ENCODE assay signal across 17 cellular contexts in the genomic region with DNA sequence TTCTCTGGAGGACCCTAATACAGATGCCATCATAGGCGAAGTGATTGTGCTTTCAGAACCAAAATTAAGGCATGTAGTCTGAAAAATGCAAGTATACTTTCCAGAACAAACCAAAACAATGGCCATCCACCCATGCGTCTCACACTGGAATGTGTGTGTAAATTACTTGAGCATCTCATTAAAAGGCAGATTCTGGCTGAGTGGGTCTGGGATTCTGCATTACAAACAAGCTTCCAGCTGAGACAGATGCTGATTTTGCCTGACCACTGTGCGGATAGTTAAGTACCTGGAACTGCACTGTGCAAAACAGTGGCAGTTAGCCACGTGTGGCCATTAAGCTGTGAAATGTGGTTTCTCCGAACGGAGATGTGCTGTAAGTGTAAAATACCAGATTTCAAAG. TPM values are rescaled to one million over a fixed set of nuclear protein-coding genes. Genes with fewer than 3 reads are reported as not detected.
DNase-seq lines count a peak whose midpoint lies in the region; ATAC-seq, FAIRE-seq and TF ChIP-seq lines count a peak whose summit lies in the region.
"Had no signal": no experiment of that assay in that cellular context is flagged by ENCODE, and none has a peak within 500 bp of the region (broad histone marks: within the 10 kb centered on the region; RNA-seq: fewer than 3 reads in every experiment).

No MANE protein-coding gene starts in this region.

- H3K27ac ChIP-seq in HEK293 (ENCODE audit: extremely low read depth, low read depth, low read length) (no peak overlapping the region), kidney (ENCODE audit: low read depth in 2 of 2, low read length in 2 of 2) (no peak overlapping the region)

- ATAC-seq in HG03097 (IDR thresholded peaks at IDR 0.05; ENCODE audit: low FRiP score, unreplicated experiment) (no peak), GM21360 (IDR thresholded peaks at IDR 0.05; ENCODE audit: unreplicated experiment) (no peak), GM18858 (IDR thresholded peaks at IDR 0.05; ENCODE audit: unreplicated experiment) (no peak)
- ATAC-seq: GM12878, HCT116 had no signal

- H3K9ac ChIP-seq in kidney (ENCODE audit: low read length in 2 of 2) = no peak overlapping the region

- no peaks in the 10 kb centered on the region for H3K9me3 ChIP-seq in HEK293 (ENCODE audit: control insufficient read depth, insufficient read depth, low read depth, low read length)
- H3K9me3 ChIP-seq in kidney (ENCODE audit: control insufficient read depth in 1 of 2, low read length in 2 of 2) = no peaks in the 10 kb centered on the region

- POLR2A ChIA-PET in HEK293 (lab: Yijun Ruan, JAX) = no interaction called here

- peak; percentile 37 for DNase-seq in astrocyte of the cerebellum (ENCODE audit: low read depth)
- DNase-seq in left kidney (ENCODE audit: low read depth, low spot score) = peak; percentile 57
- DNase-seq in kidney = no peak
- DNase-seq: C1 segment of cervical spinal cord; Calu3; CD4-positive, alpha-beta T cell; DMS 273 treated with DMSO at 0.1 percent for 48 hours; DMS79; GOT3 had no signal

- H3K4me3 ChIP-seq in HEK293 (ENCODE audit: low read depth, low read length) = no peak overlapping the region
- H3K4me3 ChIP-seq in astrocyte of the cerebellum (ENCODE audit: low read depth, low read length) = no peak overlapping the region
- no peak overlapping the region for H3K4me3 ChIP-seq in kidney (ENCODE audit: low read length in 2 of 2)
- H3K4me3 ChIP-seq: GM12878 had no signal

- CTCF ChIA-PET in HEK293 (lab: Yijun Ruan, JAX) = interaction anchor here (0.7 kb wide), 2 partner anchors 46 to 409 kb away, joined by 3 to 4 read pairs; no protein-coding TSS in a partner anchor

- H3K36me3 ChIP-seq in HEK293 (ENCODE audit: control insufficient read depth in 2 of 2, insufficient read depth in 1 of 2, low read length in 2 of 2) = no peaks in the 10 kb centered on the region
- no peaks in the 10 kb centered on the region for H3K36me3 ChIP-seq in kidney (ENCODE audit: control insufficient read depth in 1 of 2, insufficient read depth in 2 of 2, low read length in 2 of 2)

- in situ Hi-C loops in astrocyte of the cerebellum (cut with HindIII; ENCODE audit: low sequenced_read_pairs) = no loop called here

- no peak for FAIRE-seq in kidney (lab: Jason Lieb, UNC)
- FAIRE-seq: A204.1, GM12878, GM18507 had no signal

- TF ChIP-seq CTCF in HEK293 (tag by site-specific recombination; IDR thresholded peaks at IDR 0.05) (no peak), astrocyte of the cerebellum (IDR thresholded peaks at IDR 0.05; ENCODE audit: low read depth, low read length, missing control alignments) (no peak), kidney (IDR thresholded peaks at IDR 0.05; ENCODE audit: borderline replicate concordance, extremely low read depth, insufficient read depth) (no peak)

- intact Hi-C loops in kidney (cut with DNase I) = no loop called here

- H3K4me1 ChIP-seq in HEK293 (ENCODE audit: control insufficient read depth, insufficient read depth, low read length) (no peaks in the 10 kb centered on the region), kidney (ENCODE audit: control insufficient read depth in 1 of 2, insufficient read depth in 1 of 2, low read depth in 1 of 2, low read length in 2 of 2) (no peaks in the 10 kb centered on the region)

TF ChIP-seq in HEK293, 187 proteins besides CTCF, POLR2A, EP300 and RAD21:
- peak; percentile 43 for TF ChIP-seq ZIC2 (tag by site-specific recombination; IDR thresholded peaks at IDR 0.05)
- TF ChIP-seq ZNF114 (tag by site-specific recombination; IDR thresholded peaks at IDR 0.05) = no peak
- TF ChIP-seq, protein P1, sequence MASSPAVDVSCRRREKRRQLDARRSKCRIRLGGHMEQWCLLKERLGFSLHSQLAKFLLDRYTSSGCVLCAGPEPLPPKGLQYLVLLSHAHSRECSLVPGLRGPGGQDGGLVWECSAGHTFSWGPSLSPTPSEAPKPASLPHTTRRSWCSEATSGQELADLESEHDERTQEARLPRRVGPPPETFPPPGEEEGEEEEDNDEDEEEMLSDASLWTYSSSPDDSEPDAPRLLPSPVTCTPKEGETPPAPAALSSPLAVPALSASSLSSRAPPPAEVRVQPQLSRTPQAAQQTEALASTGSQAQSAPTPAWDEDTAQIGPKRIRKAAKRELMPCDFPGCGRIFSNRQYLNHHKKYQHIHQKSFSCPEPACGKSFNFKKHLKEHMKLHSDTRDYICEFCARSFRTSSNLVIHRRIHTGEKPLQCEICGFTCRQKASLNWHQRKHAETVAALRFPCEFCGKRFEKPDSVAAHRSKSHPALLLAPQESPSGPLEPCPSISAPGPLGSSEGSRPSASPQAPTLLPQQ (tag by site-specific recombination; IDR thresholded peaks at IDR 0.05) = no peak
- no peak for TF ChIP-seq ZNF837 (tag by site-specific recombination; IDR thresholded peaks at IDR 0.05)
- TF ChIP-seq GLIS1 (tag by site-specific recombination; IDR thresholded peaks at IDR 0.05) = no peak
- TF ChIP-seq ZNF335 (tag by site-specific recombination; conservative IDR thresholded peaks at IDR 0.05) = no peak
- TF ChIP-seq, protein P2, sequence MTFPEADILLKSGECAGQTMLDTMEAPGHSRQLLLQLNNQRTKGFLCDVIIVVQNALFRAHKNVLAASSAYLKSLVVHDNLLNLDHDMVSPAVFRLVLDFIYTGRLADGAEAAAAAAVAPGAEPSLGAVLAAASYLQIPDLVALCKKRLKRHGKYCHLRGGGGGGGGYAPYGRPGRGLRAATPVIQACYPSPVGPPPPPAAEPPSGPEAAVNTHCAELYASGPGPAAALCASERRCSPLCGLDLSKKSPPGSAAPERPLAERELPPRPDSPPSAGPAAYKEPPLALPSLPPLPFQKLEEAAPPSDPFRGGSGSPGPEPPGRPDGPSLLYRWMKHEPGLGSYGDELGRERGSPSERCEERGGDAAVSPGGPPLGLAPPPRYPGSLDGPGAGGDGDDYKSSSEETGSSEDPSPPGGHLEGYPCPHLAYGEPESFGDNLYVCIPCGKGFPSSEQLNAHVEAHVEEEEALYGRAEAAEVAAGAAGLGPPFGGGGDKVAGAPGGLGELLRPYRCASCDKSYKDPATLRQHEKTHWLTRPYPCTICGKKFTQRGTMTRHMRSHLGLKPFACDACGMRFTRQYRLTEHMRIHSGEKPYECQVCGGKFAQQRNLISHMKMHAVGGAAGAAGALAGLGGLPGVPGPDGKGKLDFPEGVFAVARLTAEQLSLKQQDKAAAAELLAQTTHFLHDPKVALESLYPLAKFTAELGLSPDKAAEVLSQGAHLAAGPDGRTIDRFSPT (tag by site-specific recombination; IDR thresholded peaks at IDR 0.05) = no peak
- TF ChIP-seq ZNF510 (tag by site-specific recombination; IDR thresholded peaks at IDR 0.05; ENCODE audit: insufficient replicate concordance) = no peak

RNA-seq across cellular contexts. Expression of a gene that starts 26.2 kb away (rescaled TPM):
- 35.2 TPM for total RNA-seq in kidney
- 26.3 TPM for polyA plus RNA-seq in kidney (ENCODE audit: insufficient read depth, low read depth, low replicate concordance)
